ENCODE assay signal across 1 cellular context in genomic region chr1:228734881-228735801, GRCh38.
TF ChIP-seq lines count a peak whose summit lies in the region.

RHOU (plus strand) TSS chr1:228735479; CDS start chr1:228735743, 264 bp downstream.

TF ChIP-seq in GM12878, 131 proteins besides CTCF, POLR2A, EP300 and RAD21 (continued from another document):
- TF ChIP-seq BCLAF1 (IDR thresholded peaks at IDR 0.05) = no peak
- TF ChIP-seq SIN3A (IDR thresholded peaks at IDR 0.05; ENCODE audit: low read depth, low read length) = no peak
- no peak for TF ChIP-seq SREBF2 (IDR thresholded peaks at IDR 0.05; ENCODE audit: low read length)
- TF ChIP-seq MYB (IDR thresholded peaks at IDR 0.05; ENCODE audit: borderline replicate concordance, low read depth, low read length) = no peak
- no peak for TF ChIP-seq RCOR1 (conservative IDR thresholded peaks at IDR 0.05; ENCODE audit: low read depth, low read length)
- no peak for TF ChIP-seq SKIL (IDR thresholded peaks at IDR 0.05; ENCODE audit: low read depth, poor library complexity, severe bottlenecking)
- TF ChIP-seq IKZF1 (conservative IDR thresholded peaks at IDR 0.05) = 0 out of 2 replicates have a peak, but pooled peaks have one; percentile 7
- no peak for TF ChIP-seq IRF3 (IDR thresholded peaks at IDR 0.05)
- TF ChIP-seq SUZ12 (IDR thresholded peaks at IDR 0.05; ENCODE audit: unreplicated experiment) = peak; percentile 28
- no peak for TF ChIP-seq HDGF (IDR thresholded peaks at IDR 0.05)
